ENCODE assay signal across 12 cellular contexts in genomic region chr5:39106332-39106731, GRCh38. TPM values are rescaled to one million over a fixed set of nuclear protein-coding genes. Genes with fewer than 3 reads are reported as not detected.
DNase-seq lines count a peak whose midpoint lies in the region; ATAC-seq, FAIRE-seq and TF ChIP-seq lines count a peak whose summit lies in the region.
"Had no signal": no experiment of that assay in that cellular context is flagged by ENCODE, and none has a peak within 500 bp of the region (broad histone marks: within the 10 kb centered on the region; RNA-seq: fewer than 3 reads in every experiment).

No MANE protein-coding gene starts in this region.

- H3K27me3 ChIP-seq in DND-41 (ENCODE audit: insufficient read depth, low read length, poor library complexity) (no peaks in the 10 kb centered on the region), Panc1 (ENCODE audit: control insufficient read depth, insufficient read depth, low read length) (no peaks in the 10 kb centered on the region)
- H3K27me3 ChIP-seq: SJSA1 had no signal

- BruUV-seq in Panc1 (replicated peaks; lab: Mats Ljungman, UMichigan) = no TSS peak

- H3K79me2 ChIP-seq in DND-41 (ENCODE audit: insufficient read depth, low read length) = no peaks in the 10 kb centered on the region

- H4K20me1 ChIP-seq in DND-41 (ENCODE audit: insufficient read depth, low read length) = no peaks in the 10 kb centered on the region

- no peaks in the 10 kb centered on the region for H3K36me3 ChIP-seq in DND-41 (ENCODE audit: insufficient read depth, low read length)
- no peaks in the 10 kb centered on the region for H3K36me3 ChIP-seq in Panc1 (ENCODE audit: control insufficient read depth, insufficient read depth, low read length)
- H3K36me3 ChIP-seq: SJSA1 had no signal

- no peak overlapping the region for H3K9ac ChIP-seq in DND-41 (ENCODE audit: low read depth, low read length)

- FAIRE-seq in A204.1 (lab: Jason Lieb, UNC) = peak; percentile 86
- no peak for FAIRE-seq in GM12891 (lab: Jason Lieb, UNC)

- DNase-seq in DND-41 (no peak), Panc1 (ENCODE audit: low read depth, low spot score) (no peak), fibroblast of peridontal ligament (ENCODE audit: extremely low read depth) (peak; percentile 62), SKM-1 treated with dmso at 0.1 percent for 144 hours (lab: John Stamatoyannopoulos, UW; ENCODE audit: unreplicated experiment) (no peak), GM12891 (ENCODE audit: insufficient read length, low spot score) (no peak)
- DNase-seq: activated CD8-positive, alpha-beta memory T cell treated with anti-CD3 and anti-CD28 coated beads for 24 hours; DMS79; stimulated activated CD4-positive, alpha-beta T cell treated with anti-CD3 and anti-CD28 coated beads, Interleukin-4, amount 100 ng/mL, for 1 hour had no signal

- in situ Hi-C loops in Panc1 (cut with HindIII; ENCODE audit: low pct_unique_long_range_greater_than_20kb, low sequenced_read_pairs) = no loop called here

- H3K9me3 Mint-ChIP-seq in activated T-helper 17 cell treated with anti-CD3 and anti-CD28 coated beads, Interleukin-2, amount 50 U/mL, for 72 hours = no peaks in the 10 kb centered on the region

- no peak overlapping the region for H3K4me3 ChIP-seq in DND-41 (ENCODE audit: low read depth in 1 of 2, low read length in 2 of 2)
- no peak overlapping the region for H3K4me3 ChIP-seq in Panc1 (ENCODE audit: low read depth in 2 of 2, low read length in 2 of 2)
- H3K4me3 ChIP-seq: SJSA1 had no signal

- no peak for TF ChIP-seq POLR2A in GM12891 (IDR thresholded peaks at IDR 0.05; ENCODE audit: low read depth, low read length)

- CTCF ChIA-PET in Panc1 (lab: Charles Lee) = no interaction called here

- H3K27ac ChIP-seq in DND-41 (ENCODE audit: low read length) (no peak overlapping the region), Panc1 (ENCODE audit: low read length) (no peak overlapping the region)
- H3K27ac ChIP-seq: SJSA1 had no signal

- peaks cover 24% of the 10 kb centered on the region for H3K4me1 Mint-ChIP-seq in activated T-helper 17 cell treated with anti-CD3 and anti-CD28 coated beads, Interleukin-2, amount 50 U/mL, for 72 hours

- ATAC-seq in DND-41 (ENCODE audit: insufficient read depth, low read depth) (no peak), Panc1 (no peak), HG03095 (IDR thresholded peaks at IDR 0.05; ENCODE audit: unreplicated experiment) (no peak)
- ATAC-seq in activated T-helper 17 cell treated with anti-CD3 and anti-CD28 coated beads, Interleukin-2, amount 50 U/mL, for 72 hours (replicated peaks) = no peak

- H3K4me2 ChIP-seq in DND-41 (ENCODE audit: insufficient read depth, low read length) = no peak overlapping the region

- no peak overlapping the region for H3K27ac Mint-ChIP-seq in activated T-helper 17 cell treated with anti-CD3 and anti-CD28 coated beads, Interleukin-2, amount 50 U/mL, for 72 hours

- TF ChIP-seq CTCF in DND-41 (IDR thresholded peaks at IDR 0.05; ENCODE audit: borderline replicate concordance, extremely low read depth, low read length, poor library complexity, severe bottlenecking) (peak; percentile 13), Panc1 (IDR thresholded peaks at IDR 0.05) (peak; percentile 25; the same call in 1 of the 2 replicates)

- H3K27me3 Mint-ChIP-seq in activated T-helper 17 cell treated with anti-CD3 and anti-CD28 coated beads, Interleukin-2, amount 50 U/mL, for 72 hours = no peaks in the 10 kb centered on the region

- peaks cover 89% of the 10 kb centered on the region for H3K36me3 Mint-ChIP-seq in activated T-helper 17 cell treated with anti-CD3 and anti-CD28 coated beads, Interleukin-2, amount 50 U/mL, for 72 hours (ENCODE audit: low read depth)

- H2AFZ ChIP-seq in DND-41 (ENCODE audit: low read depth, low read length) = no peak overlapping the region

- H3K4me1 ChIP-seq in DND-41 (ENCODE audit: insufficient read depth, low read length) = 0 out of 2 replicates have a peak, but pooled peaks cover under 1% of the 10 kb centered on the region
- H3K4me1 ChIP-seq in Panc1 (ENCODE audit: control insufficient read depth, insufficient read depth, low read length) = no peaks in the 10 kb centered on the region

- POLR2A ChIA-PET in Panc1 (lab: Charles Lee) = no interaction called here

- H3K9me3 ChIP-seq in DND-41 (ENCODE audit: insufficient read depth, low read length, severe bottlenecking) = no peaks in the 10 kb centered on the region
- H3K9me3 ChIP-seq in Panc1 (ENCODE audit: control insufficient read depth, insufficient read depth, low read depth, low read length) = no peaks in the 10 kb centered on the region
- H3K9me3 ChIP-seq: SJSA1 had no signal

- no peak overlapping the region for H3K4me3 Mint-ChIP-seq in activated T-helper 17 cell treated with anti-CD3 and anti-CD28 coated beads, Interleukin-2, amount 50 U/mL, for 72 hours

- intact Hi-C loops in Panc1 (cut with micrococcal nuclease; ENCODE audit: unreplicated experiment) = no loop called here

TF ChIP-seq in GM12891, 5 proteins besides CTCF, POLR2A, EP300 and RAD21:
- no peak for TF ChIP-seq TAF1 (IDR thresholded peaks at IDR 0.05; ENCODE audit: low read depth, low read length)
- TF ChIP-seq PAX5 (IDR thresholded peaks at IDR 0.05; ENCODE audit: insufficient read depth, low read length, severe bottlenecking) = no peak
- no peak for TF ChIP-seq POU2F2 (IDR thresholded peaks at IDR 0.05; ENCODE audit: low read depth, low read length)
- TF ChIP-seq SPI1 (IDR thresholded peaks at IDR 0.05; ENCODE audit: low read depth, low read length) = no peak
- TF ChIP-seq POLR2AphosphoS5 (IDR thresholded peaks at IDR 0.05; ENCODE audit: low read depth, low read length) = no peak

RNA-seq across cellular contexts. Expression of gene RICTOR, which starts 32.1 kb away (rescaled TPM):
- 21.3 TPM for total RNA-seq in Panc1 (2021; ENCODE audit: unreplicated experiment)
- 3.2 TPM for polyA plus RNA-seq in Panc1 (2012; ENCODE audit: insufficient read length)
- 10 to 100 TPM; 35.1 to 84.8 TPM for total RNA-seq in activated T-helper 17 cell treated with anti-CD3 and anti-CD28 coated beads, Interleukin-2, amount 50 U/mL, for 72 hours
- 3.6 TPM for polyA plus RNA-seq in GM12891 (2012; ENCODE audit: low read depth, missing spikeins)
